1 cellular context compared by ENCODE assay signal in genomic region chr1:53484705-53485477, GRCh38.
TF ChIP-seq lines count a peak whose summit lies in the region.

No MANE protein-coding gene starts in this region.

TF ChIP-seq in K562, 482 proteins besides CTCF, POLR2A, EP300 and RAD21:
- TF ChIP-seq ZNF143 (CRISPR knock-in tag; IDR thresholded peaks at IDR 0.05) (no peak), ZNF518B (CRISPR knock-in tag; IDR thresholded peaks at IDR 0.05) (no peak), POLR2H (tag; IDR thresholded peaks at IDR 0.05; ENCODE audit: low read depth) (no peak), ZBED1 (IDR thresholded peaks at IDR 0.05) (no peak)
